Comparison of ENCODE assay signal across 16 cellular contexts in genomic region chr1:228039504-228039903, GRCh38. TPM values are rescaled to one million over a fixed set of nuclear protein-coding genes. Genes with fewer than 3 reads are reported as not detected.
DNase-seq lines count a peak whose midpoint lies in the region; ATAC-seq and TF ChIP-seq lines count a peak whose summit lies in the region.
"Had no signal": no experiment of that assay in that cellular context is flagged by ENCODE, and none has a peak within 500 bp of the region (broad histone marks: within the 10 kb centered on the region; RNA-seq: fewer than 3 reads in every experiment).

No MANE protein-coding gene starts in this region.

- no peaks in the 10 kb centered on the region for H3K36me3 ChIP-seq in heart right ventricle
- H3K36me3 ChIP-seq in suprapubic skin = no peaks in the 10 kb centered on the region
- H3K36me3 ChIP-seq: BE2C had no signal

- no peaks in the 10 kb centered on the region for H3K36me3 Mint-ChIP-seq in osteocyte (ENCODE audit: unreplicated experiment)
- H3K36me3 Mint-ChIP-seq: CD4-positive, alpha-beta memory T cell had no signal

- TF ChIP-seq CTCF in heart right ventricle (IDR thresholded peaks at IDR 0.05) (no peak), osteocyte (IDR thresholded peaks at IDR 0.05) (no peak), suprapubic skin (IDR thresholded peaks at IDR 0.05) (no peak)

- H3K4me3 Mint-ChIP-seq in osteocyte (ENCODE audit: unreplicated experiment) = no peak overlapping the region
- H3K4me3 Mint-ChIP-seq: CD4-positive, alpha-beta memory T cell; GM23338 had no signal

- WGBS in heart right ventricle, 2 donors = 65 to 72% methylated on average over 4 of the region's 4 CpGs
- 79% methylated on average over 2 of the region's 4 CpGs for WGBS in suprapubic skin

- peaks cover 2% of the 10 kb centered on the region for H3K4me1 Mint-ChIP-seq in osteocyte (ENCODE audit: unreplicated experiment)

- H3K4me3 ChIP-seq in heart right ventricle (no peak overlapping the region), suprapubic skin (no peak overlapping the region)
- H3K4me3 ChIP-seq: A549, GM23338 had no signal

- H3K27ac Mint-ChIP-seq in osteocyte (ENCODE audit: unreplicated experiment) = no peak overlapping the region
- H3K27ac Mint-ChIP-seq: CD4-positive, alpha-beta memory T cell; GM23338 had no signal

- intact Hi-C loops in left ventricle myocardium superior (cut with micrococcal nuclease) = no loop called here
- intact Hi-C loops in heart right ventricle (cut with DNase I) = no loop called here

- TF ChIP-seq POLR2A in suprapubic skin (IDR thresholded peaks at IDR 0.05) = no peak

- no peak overlapping the region for H3K27ac ChIP-seq in heart right ventricle
- no peak overlapping the region for H3K27ac ChIP-seq in suprapubic skin
- H3K27ac ChIP-seq in substantia nigra (ENCODE audit: low read depth, low read length, poor library complexity, severe bottlenecking) = no peak overlapping the region
- H3K27ac ChIP-seq: A549, C4-2B had no signal

- H3K27me3 ChIP-seq in heart right ventricle (peaks cover 0 to 72% (median 53%) of the 10 kb centered on the region in 7 donors), suprapubic skin (peaks cover 56% of the 10 kb centered on the region)

- DNase-seq in left ventricle myocardium superior = peak; percentile 13
- DNase-seq in heart right ventricle = no peak
- DNase-seq in osteocyte (ENCODE audit: extremely low spot score, unreplicated experiment) = peak; percentile 63
- peak; percentile 33 to 58 for DNase-seq in suprapubic skin (ENCODE audit: low spot score in 2 of 2)
- no peak for DNase-seq in 8988T
- no peak for DNase-seq in substantia nigra (lab: John Stamatoyannopoulos, UW)
- DNase-seq: BE2C; CD4-positive, alpha-beta memory T cell; DMS79 treated with DMSO at 0.1 percent for 48 hours; EL; H7 had no signal

- H3K9me3 ChIP-seq in heart right ventricle = no peaks in the 10 kb centered on the region
- H3K9me3 ChIP-seq in suprapubic skin = no peaks in the 10 kb centered on the region
- H3K9me3 ChIP-seq: BE2C had no signal

- no peaks in the 10 kb centered on the region for H3K9me3 Mint-ChIP-seq in osteocyte (ENCODE audit: unreplicated experiment)
- H3K9me3 Mint-ChIP-seq: GM23338 had no signal

- peaks cover 31% of the 10 kb centered on the region for H3K27me3 Mint-ChIP-seq in osteocyte (ENCODE audit: unreplicated experiment)

- H3K4me1 ChIP-seq in heart right ventricle (peaks cover 0 to 7% (median 0%) of the 10 kb centered on the region in 9 donors), suprapubic skin (peaks cover 13% of the 10 kb centered on the region)
- H3K4me1 ChIP-seq: BE2C had no signal

- no peak for TF ChIP-seq EP300 in suprapubic skin (IDR thresholded peaks at IDR 0.05)

- no peak for ATAC-seq in left ventricle myocardium superior
- no peak for ATAC-seq in heart right ventricle
- no peak for ATAC-seq in GM19035 (IDR thresholded peaks at IDR 0.05; ENCODE audit: unreplicated experiment)
- ATAC-seq: A549, GM23338 had no signal

RNA-seq across cellular contexts. Expression of gene WNT3A, which starts 32.7 kb away (rescaled TPM):
- total RNA-seq in left ventricle myocardium superior = not detected
- total RNA-seq in heart right ventricle = not detected
- not detected for polyA plus RNA-seq in heart right ventricle
- total RNA-seq in osteocyte = not detected in 2 replicates
- total RNA-seq in suprapubic skin = 1 to 10 TPM; 2.8 to 6.3 (median 3.8) TPM
- total RNA-seq: CD4-positive, alpha-beta memory T cell had no signal
- polyA plus RNA-seq: A549; AG04450; CD4-positive, alpha-beta memory T cell had no signal

RNA-seq across cellular contexts. Expression of gene ARF1, which starts 43.0 kb away (rescaled TPM):
- total RNA-seq in left ventricle myocardium superior = 285 TPM
- 100 to 1,000 TPM; 262 to 372 (median 338) TPM for total RNA-seq in heart right ventricle
- 100 to 1,000 TPM; 204 to 498 TPM for polyA plus RNA-seq in heart right ventricle
- 305 and 306 TPM in 2 replicates for total RNA-seq in osteocyte
- total RNA-seq in suprapubic skin = 100 to 1,000 TPM; 284 to 385 (median 362) TPM

Comparison
In these comparisons a context has a peak if more than half of its experiments do, and no peak if none do; other contexts are left out.
1. DNase-seq: peak in left ventricle myocardium superior (single experiment), osteocyte (single experiment) and suprapubic skin (2 of 2); none in heart right ventricle (0 of 2), 8988T (single experiment) and substantia nigra (0 of 49).